ENCODE assay signal across 8 cellular contexts in the genomic region with DNA sequence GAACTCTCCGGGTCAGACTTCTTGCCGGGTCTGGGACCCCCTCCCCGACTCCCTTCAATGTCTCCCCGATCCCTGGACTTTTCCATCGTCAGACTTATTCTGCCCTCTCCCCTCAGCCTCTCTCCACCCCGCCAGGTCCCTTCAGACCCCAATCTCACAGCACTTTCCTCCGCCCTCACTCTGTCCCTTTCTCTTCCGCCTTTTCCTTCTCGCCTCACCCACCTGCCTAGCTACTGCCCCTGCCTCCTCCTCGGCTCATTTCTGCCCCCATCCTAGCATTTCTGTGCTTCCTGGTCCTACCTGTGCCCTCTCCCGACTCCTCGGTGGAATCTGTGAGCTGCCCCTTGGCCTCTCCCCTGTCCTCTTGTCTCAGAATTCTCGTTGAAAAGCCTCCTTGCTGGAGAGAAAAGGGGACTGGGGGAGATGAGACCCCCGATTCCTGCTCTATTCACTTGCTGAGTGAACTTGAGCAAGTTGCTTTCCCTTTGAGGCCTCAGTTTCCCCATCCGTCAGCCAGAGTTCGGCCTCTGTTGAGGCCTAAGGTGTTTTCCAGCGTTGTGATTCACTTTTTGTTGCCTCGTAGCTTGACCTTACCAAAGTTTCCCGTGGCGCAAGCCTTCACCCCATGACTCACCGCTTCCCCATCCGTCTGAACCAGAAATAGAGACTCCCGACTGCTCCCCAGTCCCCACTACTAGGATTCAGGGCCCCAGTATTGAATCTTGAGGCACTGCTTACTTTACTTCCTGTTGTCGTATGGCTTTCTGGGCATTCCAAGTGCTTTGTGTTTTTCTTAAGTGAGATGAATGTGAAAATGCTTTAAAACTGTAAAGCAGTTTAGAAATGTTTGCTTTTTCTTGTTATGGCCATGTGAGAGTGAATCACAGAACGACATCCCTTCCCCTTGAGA. TPM values are rescaled to one million over a fixed set of nuclear protein-coding genes. Genes with fewer than 3 reads are reported as not detected.
DNase-seq lines count a peak whose midpoint lies in the region; ATAC-seq and TF ChIP-seq lines count a peak whose summit lies in the region.

No MANE protein-coding gene starts in this region.

- no peaks in the 10 kb centered on the region for H3K9me3 ChIP-seq in SK-N-MC (ENCODE audit: low read depth, low read length)
- H3K9me3 ChIP-seq in iPS-18a (ENCODE audit: control insufficient read depth, low read depth, low read length), result no peaks in the 10 kb centered on the region
- no peaks in the 10 kb centered on the region for H3K9me3 ChIP-seq in skeletal muscle tissue (ENCODE audit: control insufficient read depth in 3 of 3, low read length in 3 of 3)

- H3K9ac ChIP-seq in SK-N-MC (ENCODE audit: insufficient read length) (peak overlapping the region; percentile 97), iPS-18a (ENCODE audit: low read length) (peak overlapping the region; percentile 87), skeletal muscle tissue (ENCODE audit: low read depth in 1 of 3, low read length in 3 of 3) (peak overlapping the region; percentile 99 to 100 (median 99))

- peak; percentile 3 for ATAC-seq in HG03039 (IDR thresholded peaks at IDR 0.05; ENCODE audit: unreplicated experiment)
- no peak for ATAC-seq in HG02870 (IDR thresholded peaks at IDR 0.05; ENCODE audit: unreplicated experiment)

- in situ Hi-C loops in astrocyte of the spinal cord (cut with HindIII; ENCODE audit: low sequenced_read_pairs), result no loop called here

- H3K36me3 ChIP-seq in SK-N-MC (ENCODE audit: insufficient read depth, low read length) (no peaks in the 10 kb centered on the region; the same call in 1 of the 2 replicates), iPS-18a (ENCODE audit: control insufficient read depth, low read depth, low read length) (no peaks in the 10 kb centered on the region), skeletal muscle tissue (ENCODE audit: control insufficient read depth in 3 of 3, insufficient read depth in 3 of 3, low read length in 3 of 3) (peaks cover 0 to 4% (median 0%) of the 10 kb centered on the region in 3 donors)

- H3K4me1 ChIP-seq in iPS-18a (ENCODE audit: control insufficient read depth, low read depth, low read length) (peaks cover 6% of the 10 kb centered on the region), skeletal muscle tissue (ENCODE audit: control insufficient read depth in 3 of 3, insufficient read depth in 3 of 3, low read length in 3 of 3) (peaks cover 25 to 49% (median 33%) of the 10 kb centered on the region in 3 donors)

- H3K4me3 ChIP-seq in SK-N-MC, result peak overlapping the region; percentile 96
- peak overlapping the region; percentile 97 for H3K4me3 ChIP-seq in astrocyte of the spinal cord (ENCODE audit: low read depth, low read length)
- H3K4me3 ChIP-seq in iPS-18a (ENCODE audit: low read length), result peak overlapping the region; percentile 90
- H3K4me3 ChIP-seq in skeletal muscle tissue (ENCODE audit: low read length in 3 of 3), result peak overlapping the region; percentile 94 to 99 (median 98)

- H3K27ac ChIP-seq in SK-N-MC (peak overlapping the region; percentile 52), iPS-18a (ENCODE audit: low read length) (peak overlapping the region; percentile 41), skeletal muscle tissue (ENCODE audit: low read depth, low read length) (peak overlapping the region; percentile 99)

- TF ChIP-seq CTCF in astrocyte of the spinal cord (IDR thresholded peaks at IDR 0.05; ENCODE audit: low read depth, low read length), result no peak

- no peaks in the 10 kb centered on the region for H3K27me3 ChIP-seq in iPS-18a (ENCODE audit: control insufficient read depth, insufficient read depth, low read length)
- no peaks in the 10 kb centered on the region for H3K27me3 ChIP-seq in skeletal muscle tissue (ENCODE audit: control insufficient read depth in 3 of 3, insufficient read depth in 3 of 3, low read length in 3 of 3)

- DNase-seq in GM03348 (ENCODE audit: low spot score) (peak; percentile 78), SK-N-MC (ENCODE audit: low read depth, low spot score) (no peak), astrocyte of the spinal cord (ENCODE audit: low read depth, low spot score) (peak; percentile 83), SHP77 (lab: John Stamatoyannopoulos, UW) (no peak)

RNA-seq across cellular contexts. Expression of a gene that starts 0.9 kb away (rescaled TPM):
- total RNA-seq in skeletal muscle tissue, result 24.0 TPM

Comparison
In these comparisons a context has a peak if more than half of its experiments do, and no peak if none do; other contexts are left out.
1. DNase-seq: peak in GM03348 (single experiment) and astrocyte of the spinal cord (single experiment); none in SK-N-MC (single experiment) and SHP77 (0 of 2).
2. H3K27ac ChIP-seq: peak in every context shown above with its lines; median percentile 99 in skeletal muscle tissue; 52 in SK-N-MC; 41 in iPS-18a.
3. Peak in every context shown above with its lines, with median percentiles within 50 percentile points of each other: H3K4me3 ChIP-seq and H3K9ac ChIP-seq.